Comparison of ENCODE assay signal across 13 cellular contexts in the genomic region with DNA sequence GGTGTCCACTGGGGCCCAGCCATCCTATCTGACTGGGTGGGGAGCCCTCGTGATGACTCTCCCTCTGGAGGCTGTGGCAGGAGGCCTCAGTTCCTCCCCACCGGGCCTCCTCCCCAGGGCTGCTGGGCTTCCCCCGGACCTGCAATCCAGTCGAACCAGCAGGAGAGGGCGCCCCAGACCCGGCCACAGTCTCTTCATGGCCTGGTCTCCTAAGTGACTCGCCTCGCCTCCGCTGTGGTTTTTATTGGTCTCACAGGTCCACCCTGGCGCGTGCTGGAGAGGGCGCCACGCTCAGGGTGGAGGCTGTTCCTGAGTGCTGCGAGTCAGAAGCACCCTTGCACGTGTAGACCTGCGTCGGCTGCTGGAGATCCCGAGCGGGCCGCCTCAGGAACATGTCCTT. TPM values are rescaled to one million over a fixed set of nuclear protein-coding genes. Genes with fewer than 3 reads are reported as not detected.
DNase-seq lines count a peak whose midpoint lies in the region; ATAC-seq, FAIRE-seq and TF ChIP-seq lines count a peak whose summit lies in the region.
"Not testable (repeated sequence)": the region's sequence is repeated elsewhere in the genome, so short reads cannot be mapped to it uniquely, and the experiment has no call there.
"Had no signal": no experiment of that assay in that cellular context is flagged by ENCODE, and none has a peak within 500 bp of the region (broad histone marks: within the 10 kb centered on the region; RNA-seq: fewer than 3 reads in every experiment).

No MANE protein-coding gene starts in this region.

- no CpG with 5 or more reads among the region's 20 CpGs for WGBS in GM12878 (ENCODE audit: insufficient coverage, insufficient replicate concordance, low lambda C conversion rate, missing lambda C conversion rate)

- intact Hi-C loops in GM12878 (cut with micrococcal nuclease; ENCODE audit: unreplicated experiment), result not testable (repeated sequence)

- POLR2A ChIA-PET in GM12878 (lab: Charles Lee), result not testable (repeated sequence)

- FAIRE-seq in GM12878 (lab: Jason Lieb, UNC) (peak; percentile 97), islet of Langerhans (lab: Jason Lieb, UNC) (peak; percentile 98)

- H3K4me3 ChIP-seq in GM12878, result not testable (repeated sequence)

- not testable (repeated sequence) for H3K36me3 ChIP-seq in GM12878 (ENCODE audit: control insufficient read depth in 2 of 2, insufficient read depth in 2 of 2, low read length in 1 of 2)

- not testable (repeated sequence) for H3K27me3 ChIP-seq in GM12878 (replicated peaks in 1 of 2; ENCODE audit: control insufficient read depth in 2 of 2, insufficient read depth in 2 of 2, low read length in 1 of 2)

- in situ Hi-C loops in GM12878 (cut with MboI), result not testable (repeated sequence)

- TF ChIP-seq POLR2A in GM12878 (IDR thresholded peaks at IDR 0.05; ENCODE audit: low read depth, low read length), result not testable (repeated sequence)

- CTCF ChIA-PET in GM12878 (lab: Yijun Ruan, JAX), result not testable (repeated sequence)

- H3K9me3 ChIP-seq in GM12878 (replicated peaks; ENCODE audit: control insufficient read depth, insufficient read depth, low read length), result not testable (repeated sequence)

- TF ChIP-seq CTCF in GM12878 (IDR thresholded peaks at IDR 0.05 in 2 of 3, conservative IDR thresholded peaks at IDR 0.05 in 1 of 3; ENCODE audit: control insufficient read depth in 2 of 3, extremely low read depth in 1 of 3, insufficient read depth in 1 of 3, low read depth in 3 of 3, low read length in 3 of 3); omental fat pad (IDR thresholded peaks at IDR 0.05): not testable (repeated sequence)

- not testable (repeated sequence) for H3K27ac ChIP-seq in GM12878 (ENCODE audit: control insufficient read depth, insufficient read depth)

- RAD21 ChIA-PET in GM12878 (lab: Charles Lee; ENCODE audit: unreplicated experiment), result not testable (repeated sequence)

- H2AFZ ChIP-seq in GM12878 (ENCODE audit: control insufficient read depth, low read depth, low read length), result not testable (repeated sequence)

- not testable (repeated sequence) for H3K9ac ChIP-seq in GM12878 (ENCODE audit: control insufficient read depth, insufficient read depth, low read length)

- not testable (repeated sequence) for TF ChIP-seq RAD21 in GM12878 (IDR thresholded peaks at IDR 0.05; ENCODE audit: insufficient read depth, low read depth, low read length)

- peak; percentile 36 for ATAC-seq in GM18511 (IDR thresholded peaks at IDR 0.05; ENCODE audit: unreplicated experiment)
- peak; percentile 34 for ATAC-seq in GM21576 (IDR thresholded peaks at IDR 0.05; ENCODE audit: unreplicated experiment)
- peak; percentile 30 for ATAC-seq in HG03097 (IDR thresholded peaks at IDR 0.05; ENCODE audit: low FRiP score, unreplicated experiment)
- ATAC-seq in SK-N-SH treated with all-trans-retinoic acid at 6 μM for 48 hours, result peak; percentile 40
- peak; percentile 58 for ATAC-seq in GM12878
- ATAC-seq in omental fat pad (ENCODE audit: low FRiP score), result peak; percentile 5

- H4K20me1 ChIP-seq in GM12878 (ENCODE audit: control insufficient read depth, insufficient read depth), result not testable (repeated sequence)

- not testable (repeated sequence) for BruUV-seq in GM12878 (replicated peaks; lab: Mats Ljungman, UMichigan)

- not testable (repeated sequence) for H3K4me2 ChIP-seq in GM12878 (ENCODE audit: control insufficient read depth, insufficient read depth)

- SMC1A ChIA-PET in GM12878 (lab: Charles Lee; ENCODE audit: uncharacterized antibody, unreplicated experiment), result not testable (repeated sequence)

- not testable (repeated sequence) for DNase-seq in GM12878 (ENCODE audit: low read depth, low spot score); omental fat pad (ENCODE audit: low spot score)

- not testable (repeated sequence) for H3K79me2 ChIP-seq in GM12878 (ENCODE audit: control insufficient read depth, insufficient read depth, low read length)

- H3K4me1 ChIP-seq in GM12878 (ENCODE audit: control insufficient read depth, insufficient read depth, low read length), result not testable (repeated sequence)

- not testable (repeated sequence) for TF ChIP-seq EP300 in GM12878 (IDR thresholded peaks at IDR 0.05; ENCODE audit: borderline replicate concordance in 1 of 2, control insufficient read depth in 1 of 2, low read depth in 2 of 2, low read length in 2 of 2)

RNA-seq across cellular contexts. Expression of a gene that starts 30.8 kb away (rescaled TPM):
- 217 and 245 TPM in 2 replicates for total RNA-seq in GM12878 (2013; cell fraction: nucleolus; rRNA removed)
- 379 and 459 TPM in 2 replicates for total RNA-seq in GM12878 (2014; rRNA removed)
- total RNA-seq in GM12878 (2014; rRNA removed; fragmentation: Illumina TruSeq; extraction: Trizol), result 128 and 137 TPM in 2 replicates
- 617 and 643 TPM in 2 replicates for total RNA-seq in GM12878 (2021)
- polyA plus RNA-seq in GM12878 (2011; ENCODE audit: low read depth), result 75.8 TPM
- polyA plus RNA-seq in GM12878 (2011; rRNA removed), result 22.1 and 56.9 TPM in 2 replicates
- polyA plus RNA-seq in GM12878 (2011; cell fraction: cytosol; rRNA removed), result 101 and 120 TPM in 2 replicates
- 466 and 752 TPM in 2 replicates for polyA plus RNA-seq in GM12878 (2011; cell fraction: nucleus; rRNA removed)
- polyA plus RNA-seq in GM12878 (2012), result 167 and 174 TPM in 2 replicates
- 52.0 and 174 TPM in 2 replicates for polyA plus RNA-seq in GM12878 (2014; fragmentation: Illumina TruSeq; extraction: Trizol)
- 10 to 100 TPM in 1 of 2 experiments, 1 to 10 TPM in 1; 5.1 to 30.6 TPM for polyA plus RNA-seq in GM12878 (2014; fragmentation: Nextera tagmentation; extraction: Ambion mirVana)
- polyA plus RNA-seq in GM12878 (2014; rRNA removed), result 168 and 269 TPM in 2 replicates
- polyA plus RNA-seq in GM12878 (2016; fragmentation: Nextera tagmentation; extraction: Ambion mirVana), result 100 to 1,000 TPM; 344 to 347 TPM
- 385 and 416 TPM in 2 replicates for polyA minus RNA-seq in GM12878 (2011; rRNA and poly(A)+ RNA removed)
- polyA minus RNA-seq in GM12878 (2011; cell fraction: cytosol; rRNA and poly(A)+ RNA removed), result 382 and 413 TPM in 2 replicates
- 154 and 358 TPM in 2 replicates for polyA minus RNA-seq in GM12878 (2011; cell fraction: nucleus; rRNA and poly(A)+ RNA removed)
- total RNA-seq in omental fat pad, result 1,000 to 10,000 TPM in 1 of 4 donors, 100 to 1,000 TPM in 3; 496 to 1,133 (median 729) TPM

RNA-seq across cellular contexts. Expression of a gene that starts 35.5 kb away (rescaled TPM):
- total RNA-seq in GM12878 (2013; cell fraction: nucleolus; rRNA removed), result 11.7 and 14.3 TPM in 2 replicates
- 13.1 and 16.0 TPM in 2 replicates for total RNA-seq in GM12878 (2014; rRNA removed)
- 26.7 and 27.1 TPM in 2 replicates for total RNA-seq in GM12878 (2014; rRNA removed; fragmentation: Illumina TruSeq; extraction: Trizol)
- total RNA-seq in GM12878 (2021), result 58.5 and 59.3 TPM in 2 replicates
- 18.8 TPM for polyA plus RNA-seq in GM12878 (2011; ENCODE audit: low read depth)
- 15.3 and 23.3 TPM in 2 replicates for polyA plus RNA-seq in GM12878 (2011; rRNA removed)
- 29.0 and 36.8 TPM in 2 replicates for polyA plus RNA-seq in GM12878 (2011; cell fraction: cytosol; rRNA removed)
- 49.6 and 51.9 TPM in 2 replicates for polyA plus RNA-seq in GM12878 (2011; cell fraction: nucleus; rRNA removed)
- polyA plus RNA-seq in GM12878 (2012), result 48.6 and 64.1 TPM in 2 replicates
- polyA plus RNA-seq in GM12878 (2014; fragmentation: Illumina TruSeq; extraction: Trizol), result 63.8 and 83.3 TPM in 2 replicates
- 1 to 10 TPM in 1 of 2 experiments, under 1 TPM in 1; 0.76 to 1.9 TPM for polyA plus RNA-seq in GM12878 (2014; fragmentation: Nextera tagmentation; extraction: Ambion mirVana)
- polyA plus RNA-seq in GM12878 (2014; rRNA removed), result 63.9 TPM in 2 replicates
- polyA plus RNA-seq in GM12878 (2016; fragmentation: Nextera tagmentation; extraction: Ambion mirVana), result 100 to 1,000 TPM in 1 of 2 experiments, 10 to 100 TPM in 1; 89.5 to 100 TPM
- 12.9 and 24.7 TPM in 2 replicates for polyA minus RNA-seq in GM12878 (2011; rRNA and poly(A)+ RNA removed)
- polyA minus RNA-seq in GM12878 (2011; cell fraction: cytosol; rRNA and poly(A)+ RNA removed), result 14.8 and 18.7 TPM in 2 replicates
- polyA minus RNA-seq in GM12878 (2011; cell fraction: nucleus; rRNA and poly(A)+ RNA removed), result 12.0 and 16.9 TPM in 2 replicates
- 10 to 100 TPM; 25.7 to 61.8 (median 53.2) TPM for total RNA-seq in omental fat pad

RNA-seq across cellular contexts. Expression of a gene that starts 48.0 kb away (rescaled TPM):
- total RNA-seq in GM12878 (2013; cell fraction: nucleolus; rRNA removed), result not detected in 2 replicates
- not detected in 2 replicates for total RNA-seq in GM12878 (2014; rRNA removed)
- not detected in 2 replicates for total RNA-seq in GM12878 (2014; rRNA removed; fragmentation: Illumina TruSeq; extraction: Trizol)
- not detected in 2 replicates for total RNA-seq in GM12878 (2021)
- not detected for polyA plus RNA-seq in GM12878 (2011; ENCODE audit: low read depth)
- 0.07 TPM in 1 of 2 replicates, not detected in the other for polyA plus RNA-seq in GM12878 (2011; rRNA removed)
- 0.03 and 0.05 TPM in 2 replicates for polyA plus RNA-seq in GM12878 (2011; cell fraction: cytosol; rRNA removed)
- polyA plus RNA-seq in GM12878 (2011; cell fraction: nucleus; rRNA removed), result 0.07 TPM in 1 of 2 replicates, not detected in the other
- 0.08 TPM in 1 of 2 replicates, not detected in the other for polyA plus RNA-seq in GM12878 (2012)
- polyA plus RNA-seq in GM12878 (2014; fragmentation: Illumina TruSeq; extraction: Trizol), result 0.01 TPM in 1 of 2 replicates, not detected in the other
- polyA plus RNA-seq in GM12878 (2014; fragmentation: Nextera tagmentation; extraction: Ambion mirVana), result not detected
- not detected in 2 replicates for polyA plus RNA-seq in GM12878 (2014; rRNA removed)
- polyA plus RNA-seq in GM12878 (2016; fragmentation: Nextera tagmentation; extraction: Ambion mirVana), result not detected
- polyA minus RNA-seq in GM12878 (2011; rRNA and poly(A)+ RNA removed), result 0.15 TPM in 1 of 2 replicates, not detected in the other
- polyA minus RNA-seq in GM12878 (2011; cell fraction: cytosol; rRNA and poly(A)+ RNA removed), result not detected in 2 replicates
- polyA minus RNA-seq in GM12878 (2011; cell fraction: nucleus; rRNA and poly(A)+ RNA removed), result not detected in 2 replicates
- total RNA-seq in omental fat pad, result under 1 TPM in 2 of 4 donors, not detected in 2; 0.38 to 0.48 TPM
- total RNA-seq: endothelial cell of umbilical vein, fibroblast of villous mesenchyme, mucosa of gallbladder had no signal

RNA-seq across cellular contexts. Expression of a gene that starts 48.7 kb away (rescaled TPM):
- not detected in 2 replicates for total RNA-seq in GM12878 (2013; cell fraction: nucleolus; rRNA removed)
- total RNA-seq in GM12878 (2014; rRNA removed) (not detected in 2 replicates), GM12878 (2014; rRNA removed; fragmentation: Illumina TruSeq; extraction: Trizol) (not detected in 2 replicates), GM12878 (2021) (not detected in 2 replicates), omental fat pad (not detected)
- not detected for polyA plus RNA-seq in GM12878 (2011; ENCODE audit: low read depth)
- polyA plus RNA-seq in GM12878 (2011; rRNA removed) (not detected in 2 replicates), GM12878 (2014; fragmentation: Illumina TruSeq; extraction: Trizol) (not detected in 2 replicates), GM12878 (2014; fragmentation: Nextera tagmentation; extraction: Ambion mirVana) (not detected), GM12878 (2014; rRNA removed) (not detected in 2 replicates), GM12878 (2016; fragmentation: Nextera tagmentation; extraction: Ambion mirVana) (not detected)
- polyA plus RNA-seq in GM12878 (2011; cell fraction: cytosol; rRNA removed), result not detected in 2 replicates
- not detected in 2 replicates for polyA plus RNA-seq in GM12878 (2011; cell fraction: nucleus; rRNA removed)
- not detected in 2 replicates for polyA plus RNA-seq in GM12878 (2012)
- polyA minus RNA-seq in GM12878 (2011; rRNA and poly(A)+ RNA removed), result not detected in 2 replicates
- polyA minus RNA-seq in GM12878 (2011; cell fraction: cytosol; rRNA and poly(A)+ RNA removed), result not detected in 2 replicates
- not detected in 2 replicates for polyA minus RNA-seq in GM12878 (2011; cell fraction: nucleus; rRNA and poly(A)+ RNA removed)
- total RNA-seq: Daoy, endothelial cell of umbilical vein, fibroblast of villous mesenchyme, M059J, mucosa of gallbladder, occipital lobe had no signal
- polyA plus RNA-seq: endothelial cell of umbilical vein had no signal

RNA-seq across cellular contexts. Expression of a gene that starts 54.6 kb away (rescaled TPM):
- total RNA-seq in GM12878 (2013; cell fraction: nucleolus; rRNA removed), result 600 and 614 TPM in 2 replicates
- total RNA-seq in GM12878 (2014; rRNA removed) (4,925 and 4,997 TPM in 2 replicates), GM12878 (2014; rRNA removed; fragmentation: Illumina TruSeq; extraction: Trizol) (3,759 and 3,772 TPM in 2 replicates), GM12878 (2021) (4,064 and 4,152 TPM in 2 replicates), omental fat pad (1,000 to 10,000 TPM; 6,220 to 8,957 (median 7,673) TPM)
- 5,001 TPM for polyA plus RNA-seq in GM12878 (2011; ENCODE audit: low read depth)
- polyA plus RNA-seq in GM12878 (2011; rRNA removed) (2,618 and 3,504 TPM in 2 replicates), GM12878 (2014; fragmentation: Illumina TruSeq; extraction: Trizol) (6,343 and 6,987 TPM in 2 replicates), GM12878 (2014; fragmentation: Nextera tagmentation; extraction: Ambion mirVana) (1,000 to 10,000 TPM; 5,383 to 7,222 TPM), GM12878 (2014; rRNA removed) (6,238 and 6,871 TPM in 2 replicates), GM12878 (2016; fragmentation: Nextera tagmentation; extraction: Ambion mirVana) (1,000 to 10,000 TPM; 1,938 to 2,032 TPM)
- 4,504 and 6,793 TPM in 2 replicates for polyA plus RNA-seq in GM12878 (2011; cell fraction: cytosol; rRNA removed)
- polyA plus RNA-seq in GM12878 (2011; cell fraction: nucleus; rRNA removed), result 1,382 and 2,108 TPM in 2 replicates
- polyA plus RNA-seq in GM12878 (2012), result 6,434 and 6,606 TPM in 2 replicates
- 1,076 and 2,028 TPM in 2 replicates for polyA minus RNA-seq in GM12878 (2011; rRNA and poly(A)+ RNA removed)
- 767 and 786 TPM in 2 replicates for polyA minus RNA-seq in GM12878 (2011; cell fraction: cytosol; rRNA and poly(A)+ RNA removed)
- 230 and 289 TPM in 2 replicates for polyA minus RNA-seq in GM12878 (2011; cell fraction: nucleus; rRNA and poly(A)+ RNA removed)

Comparison
In these comparisons a context has a peak if more than half of its experiments do, and no peak if none do; other contexts are left out.
1. ATAC-seq: peak in every context shown above with its lines; median percentile 58 in GM12878; 40 in SK-N-SH treated with all-trans-retinoic acid at 6 μM for 48 hours; 36 in GM18511; 34 in GM21576; 30 in HG03097; 5 in omental fat pad.